Comparison of ENCODE assay signal across 18 cellular contexts in genomic region chr5:89128097-89128496, GRCh38.
DNase-seq lines count a peak whose midpoint lies in the region; ATAC-seq, FAIRE-seq and TF ChIP-seq lines count a peak whose summit lies in the region.
"Had no signal": no experiment of that assay in that cellular context is flagged by ENCODE, and none has a peak within 500 bp of the region (broad histone marks: within the 10 kb centered on the region; RNA-seq: fewer than 3 reads in every experiment).

No MANE protein-coding gene starts in this region.

- H4K8ac ChIP-seq in mesenchymal stem cell (ENCODE audit: low read length) = no peak overlapping the region

- H4K91ac ChIP-seq in mesenchymal stem cell (ENCODE audit: low read length) = no peak overlapping the region

- TF ChIP-seq POLR2A in Peyer's patch (IDR thresholded peaks at IDR 0.05) (no peak), upper lobe of left lung (IDR thresholded peaks at IDR 0.05) (no peak)

- no peak overlapping the region for H3K4me3 Mint-ChIP-seq in mesothelial cell of epicardium
- H3K4me3 Mint-ChIP-seq: T-helper 2 cell treated with Interferon-gamma antibody and Interleukin-4, amounts not matched to agents 5 μg/mL and 100 μg/mL, for 36 hours had no signal

- no peak overlapping the region for H3K4me2 ChIP-seq in mesenchymal stem cell (ENCODE audit: low read length, poor library complexity, severe bottlenecking)

- no peaks in the 10 kb centered on the region for H3K27me3 Mint-ChIP-seq in mesothelial cell of epicardium (ENCODE audit: low read depth)

- ATAC-seq in upper lobe of left lung (ENCODE audit: low FRiP score in 2 of 2) = no peak
- ATAC-seq: mucosa of descending colon, pancreas had no signal

- TF ChIP-seq EP300 in upper lobe of left lung (IDR thresholded peaks at IDR 0.05) = no peak

- H2BK5ac ChIP-seq in mesenchymal stem cell (ENCODE audit: low read depth, low read length, poor library complexity, severe bottlenecking) = no peak overlapping the region

- no peaks in the 10 kb centered on the region for H3K79me1 ChIP-seq in mesenchymal stem cell (replicated peaks; ENCODE audit: low read length, poor library complexity, severe bottlenecking)

- no peak overlapping the region for H2BK15ac ChIP-seq in mesenchymal stem cell (ENCODE audit: low read depth, poor library complexity, severe bottlenecking)

- TF ChIP-seq CTCF in bronchial epithelial cell (IDR thresholded peaks at IDR 0.05; ENCODE audit: insufficient read depth, low read length, severe bottlenecking) (no peak), mesothelial cell of epicardium (IDR thresholded peaks at IDR 0.05; ENCODE audit: unreplicated experiment) (no peak), left ventricle myocardium inferior (IDR thresholded peaks at IDR 0.05; ENCODE audit: borderline replicate concordance) (no peak), Peyer's patch (IDR thresholded peaks at IDR 0.05) (no peak), upper lobe of left lung (IDR thresholded peaks at IDR 0.05) (no peak)

- H2BK12ac ChIP-seq in mesenchymal stem cell (ENCODE audit: low read length in 2 of 2) = no peak overlapping the region

- H3K4me1 ChIP-seq in mesenchymal stem cell (ENCODE audit: control insufficient read depth, insufficient read depth, low read depth, low read length) = no peaks in the 10 kb centered on the region
- H3K4me1 ChIP-seq in left ventricle myocardium inferior = no peaks in the 10 kb centered on the region
- peaks cover 0 to 2% (median 0%) of the 10 kb centered on the region in 4 donors for H3K4me1 ChIP-seq in Peyer's patch
- no peaks in the 10 kb centered on the region for H3K4me1 ChIP-seq in upper lobe of left lung
- H3K4me1 ChIP-seq: pancreas, spleen had no signal

- peak overlapping the region in 1 of 2 experiments; percentile 57 for H3K18ac ChIP-seq in mesenchymal stem cell (ENCODE audit: low read depth in 1 of 2, low read length in 2 of 2)

- H3K4ac ChIP-seq in mesenchymal stem cell (ENCODE audit: low read depth in 1 of 2, low read length in 2 of 2) = no peak overlapping the region

- intact Hi-C loops in left ventricle myocardium inferior (cut with micrococcal nuclease) = no loop called here

- H2BK120ac ChIP-seq in mesenchymal stem cell (ENCODE audit: low read depth, low read length) = no peak overlapping the region

- no peak overlapping the region for H3K27ac Mint-ChIP-seq in mesothelial cell of epicardium
- H3K27ac Mint-ChIP-seq: T-helper 2 cell treated with Interferon-gamma antibody and Interleukin-4, amounts not matched to agents 5 μg/mL and 100 μg/mL, for 36 hours had no signal

- H3K9me3 ChIP-seq in mesenchymal stem cell (ENCODE audit: control insufficient read depth, low read length) = no peaks in the 10 kb centered on the region
- H3K9me3 ChIP-seq in left ventricle myocardium inferior (replicated peaks) = no peaks in the 10 kb centered on the region
- no peaks in the 10 kb centered on the region for H3K9me3 ChIP-seq in Peyer's patch
- H3K9me3 ChIP-seq in upper lobe of left lung = no peaks in the 10 kb centered on the region
- H3K9me3 ChIP-seq: mucosa of descending colon, pancreas, spleen had no signal

- H3K14ac ChIP-seq in mesenchymal stem cell (ENCODE audit: low read length in 2 of 2) = no peak overlapping the region

- H3K4me1 Mint-ChIP-seq in mesothelial cell of epicardium = peaks cover 10% of the 10 kb centered on the region

- peak overlapping the region; percentile 61 for H2AFZ ChIP-seq in mesenchymal stem cell (ENCODE audit: low read depth, low read length)

- DNase-seq in CMK (ENCODE audit: low read depth) (peak; percentile 50), LHCN-M2 (ENCODE audit: low read depth) (peak; percentile 50), bronchial epithelial cell (ENCODE audit: low read depth) (peak; percentile 56), mesenchymal stem cell (peak; percentile 4), mesothelial cell of epicardium (ENCODE audit: low spot score in 2 of 2, unreplicated experiment in 2 of 2) (no peak), left ventricle myocardium inferior (no peak), Peyer's patch (no peak), upper lobe of left lung (no peak)
- DNase-seq: activated CD8-positive, alpha-beta memory T cell treated with anti-CD3 and anti-CD28 coated beads for 24 hours; AML-193; amniotic stem cell; mucosa of descending colon; NCI-H2081 treated with DMSO at 0.1 percent for 48 hours; NCI-H774; pancreas; Right ventricle myocardium superior; spleen had no signal

- H3K23ac ChIP-seq in mesenchymal stem cell (ENCODE audit: low read length in 2 of 2) = no peak overlapping the region

- WGBS in mesenchymal stem cell = 50% methylated on average over 2 of the region's 2 CpGs
- whole genome bisulfite sequencing in upper lobe of left lung, 2 donors = 54 to 63% methylated on average over 2 of the region's 2 CpGs

- no peak overlapping the region for H3K27ac ChIP-seq in mesenchymal stem cell (ENCODE audit: low read length, poor library complexity, severe bottlenecking)
- no peak overlapping the region for H3K27ac ChIP-seq in left ventricle myocardium inferior (replicated peaks)
- no peak overlapping the region for H3K27ac ChIP-seq in Peyer's patch
- no peak overlapping the region for H3K27ac ChIP-seq in upper lobe of left lung
- H3K27ac ChIP-seq: pancreas, spleen had no signal

- no peak for FAIRE-seq in bronchial epithelial cell (lab: Jason Lieb, UNC)
- FAIRE-seq: pancreas had no signal

- H3K9ac ChIP-seq in mesenchymal stem cell (ENCODE audit: low read length) = no peak overlapping the region

- H3K36me3 ChIP-seq in bronchial epithelial cell (ENCODE audit: control insufficient read depth, insufficient read depth, low read length) (no peaks in the 10 kb centered on the region), mesenchymal stem cell (ENCODE audit: control insufficient read depth in 1 of 2, insufficient read depth in 2 of 2, low read depth in 1 of 2, low read length in 2 of 2) (no peaks in the 10 kb centered on the region), left ventricle myocardium inferior (no peaks in the 10 kb centered on the region), Peyer's patch (no peaks in the 10 kb centered on the region), upper lobe of left lung (no peaks in the 10 kb centered on the region)
- H3K36me3 ChIP-seq: pancreas, spleen had no signal

- H3K36me3 Mint-ChIP-seq in mesothelial cell of epicardium = no peaks in the 10 kb centered on the region

- H3K4me3 ChIP-seq in bronchial epithelial cell (ENCODE audit: low read depth, low read length) = no peak overlapping the region
- no peak overlapping the region for H3K4me3 ChIP-seq in mesenchymal stem cell (ENCODE audit: insufficient read depth in 1 of 2, low read depth in 1 of 2, low read length in 2 of 2)
- H3K4me3 ChIP-seq in left ventricle myocardium inferior = no peak overlapping the region
- H3K4me3 ChIP-seq in Peyer's patch = no peak overlapping the region
- no peak overlapping the region for H3K4me3 ChIP-seq in upper lobe of left lung
- H3K4me3 ChIP-seq: mucosa of descending colon, pancreas, spleen had no signal

- H3K9me3 Mint-ChIP-seq in mesothelial cell of epicardium = no peaks in the 10 kb centered on the region

- no peak overlapping the region for H2AK5ac ChIP-seq in mesenchymal stem cell (ENCODE audit: low read length, severe bottlenecking)

- H3K27me3 ChIP-seq in bronchial epithelial cell (ENCODE audit: control insufficient read depth, insufficient read depth, low read length) (no peaks in the 10 kb centered on the region), mesenchymal stem cell (ENCODE audit: control insufficient read depth in 1 of 2, insufficient read depth in 1 of 2, low read length in 2 of 2) (no peaks in the 10 kb centered on the region), left ventricle myocardium inferior (ENCODE audit: low read depth) (no peaks in the 10 kb centered on the region), Peyer's patch (no peaks in the 10 kb centered on the region), upper lobe of left lung (no peaks in the 10 kb centered on the region)
- H3K27me3 ChIP-seq: pancreas, spleen had no signal

Comparison
In these comparisons a context has a peak if more than half of its experiments do, and no peak if none do; other contexts are left out.
1. DNase-seq: peak in CMK (single experiment), LHCN-M2 (single experiment), bronchial epithelial cell (single experiment) and mesenchymal stem cell (single experiment); none in mesothelial cell of epicardium (0 of 2), left ventricle myocardium inferior (single experiment), Peyer's patch (0 of 3) and upper lobe of left lung (0 of 2).